ENCODE assay signal across 12 cellular contexts in the genomic region with DNA sequence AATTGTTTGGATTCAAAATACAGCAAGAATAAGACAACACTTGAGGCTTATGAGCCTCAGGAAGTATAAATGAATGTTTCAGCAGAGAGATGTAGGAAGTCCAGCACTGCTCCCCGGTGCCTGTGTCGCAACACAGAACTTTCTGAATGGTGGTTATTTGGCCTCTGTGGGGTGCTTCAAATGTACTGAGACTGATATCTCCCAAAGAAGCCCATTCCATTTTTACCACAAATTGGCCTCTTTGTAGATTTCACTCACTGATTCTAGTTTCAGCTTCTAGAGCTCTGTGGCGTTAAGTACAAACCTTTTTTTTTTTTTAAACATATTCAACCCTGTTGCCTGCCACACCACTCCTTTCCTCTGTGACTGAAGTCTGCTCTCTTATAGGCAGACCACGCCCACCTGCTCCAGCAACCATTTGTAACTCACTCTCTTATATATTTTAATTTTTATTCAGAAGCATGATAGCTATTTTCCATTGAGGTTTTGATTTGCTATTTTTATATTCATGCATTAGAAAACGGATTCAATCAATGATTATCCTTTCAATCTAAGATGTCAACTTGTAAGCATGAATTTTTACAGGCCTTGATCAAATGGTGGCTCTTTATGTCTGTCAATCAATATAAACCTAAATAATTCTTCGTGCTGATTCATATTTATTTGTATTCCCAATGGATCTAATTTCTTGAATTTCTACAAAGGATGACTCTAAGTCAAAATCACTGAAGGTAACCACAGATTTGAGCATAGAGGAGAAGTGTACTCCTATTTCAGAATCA.
DNase-seq lines count a peak whose midpoint lies in the region; ATAC-seq and TF ChIP-seq lines count a peak whose summit lies in the region.
"Had no signal": no experiment of that assay in that cellular context is flagged by ENCODE, and none has a peak within 500 bp of the region (broad histone marks: within the 10 kb centered on the region; RNA-seq: fewer than 3 reads in every experiment).

No MANE protein-coding gene starts in this region.

- TF ChIP-seq CTCF in CD4-positive, alpha-beta T cell (IDR thresholded peaks at IDR 0.05), result no peak

- no peak overlapping the region for H3K27ac ChIP-seq in CD4-positive, alpha-beta T cell (ENCODE audit: low read depth, low read length)
- H3K27ac ChIP-seq: pancreas had no signal

- no peaks in the 10 kb centered on the region for H3K27me3 ChIP-seq in CD4-positive, alpha-beta T cell (ENCODE audit: control insufficient read depth, insufficient read depth, low read length)
- H3K27me3 ChIP-seq: pancreas had no signal

- CTCF ChIA-PET in CD4-positive, alpha-beta T cell (lab: Charles Lee), result no interaction called here

- POLR2A ChIA-PET in CD4-positive, alpha-beta T cell (lab: Charles Lee), result no interaction called here

- H3K4me3 Mint-ChIP-seq in stimulated activated naive B cell treated with anti-CD40 and anti-IgM and Interleukin-4, amounts not matched to agents 10 μg/mL and 1 μg/mL and 100 μg/mL, for 72 hours, result no peak overlapping the region
- H3K4me3 Mint-ChIP-seq in CD4-positive, alpha-beta T cell, result no peak overlapping the region
- H3K4me3 Mint-ChIP-seq: stimulated activated naive CD8-positive, alpha-beta T cell treated with anti-CD3 and anti-CD28 coated beads, Interleukin-15, amount 100 ng/mL, for 72 hours had no signal

- peak; percentile 40 for ATAC-seq in HG03095 (IDR thresholded peaks at IDR 0.05; ENCODE audit: unreplicated experiment)
- ATAC-seq in stimulated activated naive B cell treated with anti-CD40 and anti-IgM and Interleukin-4, amounts not matched to agents 10 μg/mL and 1 μg/mL and 100 μg/mL, for 72 hours (replicated peaks), result peak; percentile 51 to 52
- ATAC-seq in CD4-positive, alpha-beta T cell (ENCODE audit: poor library complexity), result no peak
- ATAC-seq: esophagus mucosa; Panc1; stimulated activated naive CD8-positive, alpha-beta T cell treated with anti-CD3 and anti-CD28 coated beads, Interleukin-15, amount 100 ng/mL, for 72 hours had no signal

- peaks cover 19 to 62% of the 10 kb centered on the region in 2 donors for H3K4me1 Mint-ChIP-seq in stimulated activated naive B cell treated with anti-CD40 and anti-IgM and Interleukin-4, amounts not matched to agents 10 μg/mL and 1 μg/mL and 100 μg/mL, for 72 hours
- no peaks in the 10 kb centered on the region for H3K4me1 Mint-ChIP-seq in CD4-positive, alpha-beta T cell (ENCODE audit: low read depth)
- H3K4me1 Mint-ChIP-seq: stimulated activated naive CD8-positive, alpha-beta T cell treated with anti-CD3 and anti-CD28 coated beads, Interleukin-15, amount 100 ng/mL, for 72 hours had no signal

- peak overlapping the region; percentile 84 for H3K27ac Mint-ChIP-seq in stimulated activated naive B cell treated with anti-CD40 and anti-IgM and Interleukin-4, amounts not matched to agents 10 μg/mL and 1 μg/mL and 100 μg/mL, for 72 hours
- H3K27ac Mint-ChIP-seq in CD4-positive, alpha-beta T cell, result no peak overlapping the region
- H3K27ac Mint-ChIP-seq: stimulated activated naive CD8-positive, alpha-beta T cell treated with anti-CD3 and anti-CD28 coated beads, Interleukin-15, amount 100 ng/mL, for 72 hours had no signal

- peak; percentile 30 to 44 for DNase-seq in NOMO-1 (lab: John Stamatoyannopoulos, UW; ENCODE audit: unreplicated experiment in 2 of 2)
- DNase-seq in NOMO-1 treated with dmso at 0.1 percent for 144 hours (lab: John Stamatoyannopoulos, UW; ENCODE audit: unreplicated experiment), result no peak
- DNase-seq in UCSD-AML1 (lab: John Stamatoyannopoulos, UW; ENCODE audit: unreplicated experiment), result peak; percentile 10
- DNase-seq in stimulated activated naive B cell treated with anti-CD40 and anti-IgM and Interleukin-4, amounts not matched to agents 10 μg/mL and 1 μg/mL and 100 μg/mL, for 72 hours, result no peak
- DNase-seq in cerebellum (ENCODE audit: low spot score), result no peak
- DNase-seq in AG08395 (ENCODE audit: low spot score), result no peak
- DNase-seq in CD4-positive, alpha-beta T cell, result no peak
- DNase-seq: pancreas; stimulated activated naive CD8-positive, alpha-beta T cell treated with anti-CD3 and anti-CD28 coated beads, Interleukin-15, amount 100 ng/mL, for 72 hours had no signal

- H3K9me3 ChIP-seq in CD4-positive, alpha-beta T cell (ENCODE audit: control insufficient read depth, low read length), result no peaks in the 10 kb centered on the region
- H3K9me3 ChIP-seq: pancreas had no signal

- H3K27me3 Mint-ChIP-seq in stimulated activated naive B cell treated with anti-CD40 and anti-IgM and Interleukin-4, amounts not matched to agents 10 μg/mL and 1 μg/mL and 100 μg/mL, for 72 hours, result no peaks in the 10 kb centered on the region
- no peaks in the 10 kb centered on the region for H3K27me3 Mint-ChIP-seq in CD4-positive, alpha-beta T cell
- H3K27me3 Mint-ChIP-seq: stimulated activated naive CD8-positive, alpha-beta T cell treated with anti-CD3 and anti-CD28 coated beads, Interleukin-15, amount 100 ng/mL, for 72 hours had no signal

- intact Hi-C loops in CD4-positive, alpha-beta T cell (cut with DNase I, micrococcal nuclease), result no loop called here

- H3K9me3 Mint-ChIP-seq in stimulated activated naive B cell treated with anti-CD40 and anti-IgM and Interleukin-4, amounts not matched to agents 10 μg/mL and 1 μg/mL and 100 μg/mL, for 72 hours, result no peaks in the 10 kb centered on the region
- no peaks in the 10 kb centered on the region for H3K9me3 Mint-ChIP-seq in CD4-positive, alpha-beta T cell
- H3K9me3 Mint-ChIP-seq: stimulated activated naive CD8-positive, alpha-beta T cell treated with anti-CD3 and anti-CD28 coated beads, Interleukin-15, amount 100 ng/mL, for 72 hours had no signal

- peaks cover 48 to 61% of the 10 kb centered on the region in 2 donors for H3K36me3 Mint-ChIP-seq in stimulated activated naive B cell treated with anti-CD40 and anti-IgM and Interleukin-4, amounts not matched to agents 10 μg/mL and 1 μg/mL and 100 μg/mL, for 72 hours
- no peaks in the 10 kb centered on the region for H3K36me3 Mint-ChIP-seq in CD4-positive, alpha-beta T cell (ENCODE audit: low read depth)

Comparison
In these comparisons a context has a peak if more than half of its experiments do, and no peak if none do; other contexts are left out.
1. DNase-seq: peak in NOMO-1 (2 of 2) and UCSD-AML1 (single experiment); none in NOMO-1 treated with dmso at 0.1 percent for 144 hours (single experiment), stimulated activated naive B cell treated with anti-CD40 and anti-IgM and Interleukin-4, amounts not matched to agents 10 μg/mL and 1 μg/mL and 100 μg/mL, for 72 hours (single experiment), cerebellum (single experiment), AG08395 (single experiment) and CD4-positive, alpha-beta T cell (0 of 10).